Comparison of ENCODE assay signal across 14 cellular contexts in the genomic region with DNA sequence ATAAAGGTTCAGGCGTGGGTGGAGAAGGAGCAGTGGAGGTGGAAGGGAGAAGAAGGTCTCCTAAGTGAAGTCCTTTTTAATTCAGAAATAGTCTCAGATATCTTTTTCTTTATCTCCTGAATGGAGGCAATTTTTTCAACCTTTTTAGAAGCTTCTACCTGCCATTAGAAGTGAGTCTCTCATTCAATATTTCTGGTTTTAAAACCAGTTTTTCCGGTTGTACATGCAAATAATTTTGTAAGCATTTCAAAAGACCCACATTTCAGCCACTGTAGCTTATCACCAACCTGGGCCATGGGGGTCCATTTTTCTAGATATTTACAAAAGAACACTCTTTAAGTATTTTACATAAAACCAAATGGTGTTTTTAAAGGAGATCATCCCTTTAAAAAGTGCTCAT.
DNase-seq lines count a peak whose midpoint lies in the region; ATAC-seq and TF ChIP-seq lines count a peak whose summit lies in the region.
"Had no signal": no experiment of that assay in that cellular context is flagged by ENCODE, and none has a peak within 500 bp of the region (broad histone marks: within the 10 kb centered on the region; RNA-seq: fewer than 3 reads in every experiment).

No MANE protein-coding gene starts in this region.

- TF ChIP-seq CTCF in PC-3 (conservative IDR thresholded peaks at IDR 0.05; ENCODE audit: low read depth, low read length) (no peak), mesothelial cell of epicardium (IDR thresholded peaks at IDR 0.05; ENCODE audit: unreplicated experiment) (no peak), GM13976 (IDR thresholded peaks at IDR 0.05; ENCODE audit: borderline replicate concordance, control extremely low read depth, extremely low read depth, insufficient read depth, missing control alignments) (no peak)

- H3K9ac ChIP-seq in PC-3 (ENCODE audit: low read length), result no peak overlapping the region
- H3K9ac ChIP-seq: BLaER1 treated with 17β-estradiol and CSF1 and Interleukin-3, amounts not matched to agents 10 nM and 100 nM had no signal

- POLR2A ChIA-PET in PC-3 (lab: Charles Lee; ENCODE audit: unreplicated experiment), result no interaction called here

- peaks cover 12% of the 10 kb centered on the region for H3K36me3 Mint-ChIP-seq in mesothelial cell of epicardium
- H3K36me3 Mint-ChIP-seq: CD4-positive, CD25-positive, alpha-beta regulatory T cell had no signal

- no peak overlapping the region for H3K4me2 ChIP-seq in PC-3 (ENCODE audit: low read length)
- H3K4me2 ChIP-seq: BLaER1 treated with 17β-estradiol and CSF1 and Interleukin-3, amounts not matched to agents 10 nM and 100 nM had no signal

- no peaks in the 10 kb centered on the region for H3K79me2 ChIP-seq in PC-3 (ENCODE audit: low read length)

- no peak overlapping the region for H3K4me3 Mint-ChIP-seq in mesothelial cell of epicardium

- ATAC-seq in PC-3 (no peak), GM21367 (IDR thresholded peaks at IDR 0.05; ENCODE audit: unreplicated experiment) (no peak)
- ATAC-seq: HCT116, K562 had no signal

- peak overlapping the region; percentile 27 for H3K27ac Mint-ChIP-seq in mesothelial cell of epicardium
- H3K27ac Mint-ChIP-seq: CD4-positive, CD25-positive, alpha-beta regulatory T cell had no signal

- H3K4me3 ChIP-seq in PC-3 (ENCODE audit: low read length), result no peak overlapping the region
- H3K4me3 ChIP-seq: BLaER1 treated with 17β-estradiol and CSF1 and Interleukin-3, amounts not matched to agents 10 nM and 100 nM; K562 had no signal

- H2AFZ ChIP-seq in PC-3 (ENCODE audit: low read length), result no peak overlapping the region

- no TSS peak for BruUV-seq in PC-3 (replicated peaks; lab: Mats Ljungman, UMichigan)

- H4K20me1 ChIP-seq in PC-3 (ENCODE audit: low read length), result no peaks in the 10 kb centered on the region
- H4K20me1 ChIP-seq: BLaER1 treated with 17β-estradiol and CSF1 and Interleukin-3, amounts not matched to agents 10 nM and 100 nM had no signal

- H3K27me3 Mint-ChIP-seq in mesothelial cell of epicardium (ENCODE audit: low read depth), result no peaks in the 10 kb centered on the region
- H3K27me3 Mint-ChIP-seq: CD4-positive, CD25-positive, alpha-beta regulatory T cell had no signal

- H3K36me3 ChIP-seq in PC-3 (ENCODE audit: low read depth, low read length), result no peaks in the 10 kb centered on the region
- H3K36me3 ChIP-seq: BLaER1 treated with 17β-estradiol and CSF1 and Interleukin-3, amounts not matched to agents 10 nM and 100 nM had no signal

- intact Hi-C loops in PC-3 (cut with micrococcal nuclease), result no loop called here
- intact Hi-C loops in head of caudate nucleus (cut with DNase I), result no loop called here

- peaks cover 28% of the 10 kb centered on the region for H3K4me1 Mint-ChIP-seq in mesothelial cell of epicardium
- H3K4me1 Mint-ChIP-seq: CD4-positive, CD25-positive, alpha-beta regulatory T cell had no signal

- in situ Hi-C loops in GM13976 (cut with MboI; ENCODE audit: low sequenced_read_pairs, unreplicated experiment), result no loop called here

- no peak overlapping the region for H3K27ac ChIP-seq in PC-3 (ENCODE audit: low read length)
- H3K27ac ChIP-seq: BLaER1 treated with 17β-estradiol and CSF1 and Interleukin-3, amounts not matched to agents 10 nM and 100 nM had no signal

- peak; percentile 59 for DNase-seq in DMS53 treated with DMSO at 0.1 percent for 48 hours (lab: John Stamatoyannopoulos, UW; ENCODE audit: unreplicated experiment)
- DNase-seq in NCI-H526 (lab: John Stamatoyannopoulos, UW), result peak; percentile 63 to 67
- peak; percentile 51 for DNase-seq in PC-3
- no peak for DNase-seq in mesothelial cell of epicardium (ENCODE audit: low spot score in 2 of 2, unreplicated experiment in 2 of 2)
- no peak for DNase-seq in GM13976 (ENCODE audit: low spot score)
- DNase-seq in head of caudate nucleus, result no peak
- DNase-seq: ACHN; CD4-positive, CD25-positive, alpha-beta regulatory T cell; DMS79; EL had no signal

- H3K9me3 Mint-ChIP-seq in mesothelial cell of epicardium, result peaks cover 18% of the 10 kb centered on the region

- CTCF ChIA-PET in PC-3 (lab: Charles Lee), result no interaction called here

- H3F3A ChIP-seq in PC-3 (ENCODE audit: low read length, unreplicated experiment), result no peaks in the 10 kb centered on the region

- no peaks in the 10 kb centered on the region for H3K9me2 ChIP-seq in PC-3 (replicated peaks; ENCODE audit: low read length)

- no peaks in the 10 kb centered on the region for H3K27me3 ChIP-seq in PC-3 (ENCODE audit: low read length)
- H3K27me3 ChIP-seq: BLaER1 treated with 17β-estradiol and CSF1 and Interleukin-3, amounts not matched to agents 10 nM and 100 nM had no signal

- H3K9me3 ChIP-seq in PC-3 (ENCODE audit: low read length), result 0 out of 2 replicates have a peak, but pooled peaks cover 4% of the 10 kb centered on the region
- H3K9me3 ChIP-seq: BLaER1 treated with 17β-estradiol and CSF1 and Interleukin-3, amounts not matched to agents 10 nM and 100 nM had no signal

- no peaks in the 10 kb centered on the region for H3K4me1 ChIP-seq in PC-3 (ENCODE audit: insufficient read depth, low read length)
- H3K4me1 ChIP-seq: BLaER1 treated with 17β-estradiol and CSF1 and Interleukin-3, amounts not matched to agents 10 nM and 100 nM had no signal

Comparison
In these comparisons a context has a peak if more than half of its experiments do, and no peak if none do; other contexts are left out.
1. DNase-seq: peak in DMS53 treated with DMSO at 0.1 percent for 48 hours (single experiment), NCI-H526 (2 of 2) and PC-3 (single experiment); none in mesothelial cell of epicardium (0 of 2), GM13976 (single experiment) and head of caudate nucleus (0 of 42).